20 cellular contexts compared by ENCODE assay signal in the genomic region with DNA sequence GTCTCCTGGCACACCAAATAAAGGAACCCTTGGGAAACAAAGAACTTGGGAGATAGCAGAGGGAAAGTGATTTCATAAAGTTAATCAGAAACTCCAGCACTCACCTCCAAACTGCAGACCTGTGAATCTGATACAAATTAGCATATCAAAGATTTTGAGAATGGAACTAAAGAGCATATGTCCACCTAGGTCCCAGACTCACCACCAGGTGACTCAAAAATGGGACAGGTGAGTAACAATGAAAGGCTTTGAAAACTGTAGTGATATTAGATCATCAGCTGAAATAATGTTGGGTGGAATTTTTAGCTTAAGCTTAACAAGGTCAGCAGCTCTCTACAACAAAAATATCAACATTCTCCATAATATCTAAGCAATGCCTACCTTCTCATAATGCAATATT.
"Had no signal": no experiment of that assay in that cellular context is flagged by ENCODE, and none has a peak within 500 bp of the region (broad histone marks: within the 10 kb centered on the region; RNA-seq: fewer than 3 reads in every experiment).

No MANE protein-coding gene starts in this region.

- H3K4me1 Mint-ChIP-seq: naive thymus-derived CD4-positive, alpha-beta T cell; nephron; stimulated activated naive CD8-positive, alpha-beta T cell treated with anti-CD3 and anti-CD28 coated beads, Interleukin-15, amount 100 ng/mL, for 72 hours had no signal

- H3K9me3 ChIP-seq: pancreas, right lobe of liver, suprapubic skin had no signal

- H3K4me1 ChIP-seq: pancreas, right lobe of liver, suprapubic skin had no signal

- DNase-seq: cortex of kidney; effector memory CD8-positive, alpha-beta T cell; kidney; mesenchymal stem cell; midbrain; naive thymus-derived CD4-positive, alpha-beta T cell; pancreas; right lobe of liver; small intestine; stimulated activated CD4-positive, alpha-beta T cell treated with anti-CD3 and anti-CD28 coated beads, Interleukin-12 subunit alpha, Interleukin-12 subunit beta, amount 100 ng/mL, for 4 hours; stimulated activated CD4-positive, alpha-beta T cell treated with anti-CD3 and anti-CD28 coated beads, Interleukin-1b, Interleukin-23, amount 100 ng/mL, for 48 hours; stimulated activated CD4-positive, alpha-beta T cell treated with anti-CD3 and anti-CD28 coated beads, Interleukin-4, amount 100 ng/mL, for 1 hour; stimulated activated CD8-positive, alpha-beta memory T cell treated with anti-CD3 and anti-CD28 coated beads, Interleukin-4, amount 100 ng/mL, for 48 hours; stimulated activated naive CD4-positive, alpha-beta T cell; stimulated activated naive CD8-positive, alpha-beta T cell treated with anti-CD3 and anti-CD28 coated beads, Interleukin-15, amount 100 ng/mL, for 72 hours; trophoblast cell had no signal

- H3K4me3 ChIP-seq: lung, pancreas, right lobe of liver, suprapubic skin had no signal

- H3K27me3 ChIP-seq: neutrophil, pancreas, right lobe of liver, suprapubic skin had no signal

- H3K27me3 Mint-ChIP-seq: effector memory CD8-positive, alpha-beta T cell; naive thymus-derived CD4-positive, alpha-beta T cell; stimulated activated naive CD8-positive, alpha-beta T cell treated with anti-CD3 and anti-CD28 coated beads, Interleukin-15, amount 100 ng/mL, for 72 hours had no signal

- H3K36me3 ChIP-seq: neutrophil, pancreas, right lobe of liver, suprapubic skin had no signal

- H3K27ac ChIP-seq: neutrophil, pancreas, right lobe of liver, suprapubic skin had no signal

- H3K4me3 Mint-ChIP-seq: effector memory CD8-positive, alpha-beta T cell; naive thymus-derived CD4-positive, alpha-beta T cell; nephron; stimulated activated naive CD8-positive, alpha-beta T cell treated with anti-CD3 and anti-CD28 coated beads, Interleukin-15, amount 100 ng/mL, for 72 hours had no signal

- H3K27ac Mint-ChIP-seq: effector memory CD8-positive, alpha-beta T cell; naive thymus-derived CD4-positive, alpha-beta T cell; nephron; stimulated activated naive CD8-positive, alpha-beta T cell treated with anti-CD3 and anti-CD28 coated beads, Interleukin-15, amount 100 ng/mL, for 72 hours had no signal
